22 cellular contexts compared by ENCODE assay signal in the genomic region with DNA sequence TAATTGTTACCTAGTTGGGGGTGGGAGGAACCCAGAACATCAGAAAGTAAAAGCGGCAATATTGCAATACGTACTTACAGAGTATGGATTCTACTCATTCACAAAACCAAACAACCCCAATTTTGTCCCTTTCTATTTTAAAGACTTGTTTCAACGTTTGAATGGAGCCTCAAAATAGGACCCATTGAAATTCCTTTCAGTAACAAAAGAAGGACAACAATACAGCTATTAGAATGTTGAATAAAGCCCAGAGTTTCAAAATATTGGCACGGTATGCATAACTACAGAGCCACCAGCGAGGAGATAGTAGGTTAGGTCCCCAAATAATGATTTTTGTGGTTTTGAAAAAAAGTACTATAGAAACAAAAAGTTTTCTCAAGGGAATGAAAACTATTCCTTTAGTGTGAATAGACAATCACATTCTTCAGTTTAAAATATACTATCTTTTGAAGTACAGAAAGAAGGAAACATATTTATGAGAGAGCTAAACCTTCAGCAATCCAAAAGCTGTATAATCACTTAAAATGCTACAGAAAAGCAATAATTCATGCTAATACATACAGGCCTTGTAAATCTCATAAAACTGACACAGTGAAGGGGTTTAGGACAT.
"Had no signal": no experiment of that assay in that cellular context is flagged by ENCODE, and none has a peak within 500 bp of the region (broad histone marks: within the 10 kb centered on the region; RNA-seq: fewer than 3 reads in every experiment).

No MANE protein-coding gene starts in this region.

- DNase-seq: activated CD4-positive, alpha-beta T cell treated with anti-CD3 and anti-CD28 coated beads for 48 hours; activated CD4-positive, alpha-beta T cell treated with anti-CD3 and anti-CD28 coated beads, Interleukin-2, amount 50 U/mL, for 4 hours; activated CD4-positive, CD25-positive, alpha-beta regulatory T cell treated with anti-CD3 and anti-CD28 coated beads, Interleukin-2, amount 50 U/mL, for 72 hours; activated CD8-positive, alpha-beta memory T cell treated with anti-CD3 and anti-CD28 coated beads, Interleukin-2, amount 50 U/mL, for 48 hours; activated CD8-positive, alpha-beta T cell treated with anti-CD3 and anti-CD28 coated beads, Interleukin-2, amount 10 ng/mL, durations not matched to agents 7 days and 5 days; activated naive CD4-positive, alpha-beta T cell treated with anti-CD3 and anti-CD28 coated beads, Interleukin-2, amount 50 U/mL, for 16 hours; activated naive CD8-positive, alpha-beta T cell treated with anti-CD3 and anti-CD28 coated beads, Interleukin-2, amount 10 ng/mL, durations not matched to agents 7 days and 5 days; activated T-cell treated with anti-CD3 and anti-CD28 coated beads, Interleukin-2, amount 50 U/mL, for 1 hour; adrenal gland; anterior cingulate cortex; Kasumi-1; KBM-7; NCI-H1105 treated with DMSO at 0.1 percent for 48 hours; NCI-H1436 treated with DMSO at 0.1 percent for 48 hours; NCI-H187; NCI-H2171; NCI-H2227 treated with DMSO at 0.1 percent for 48 hours; NCI-H526 treated with DMSO at 0.1 percent for 48 hours; NCI-H82; OCI-M1; RPMI8226 had no signal

- H3K9me3 ChIP-seq: adrenal gland had no signal

- H3K4me3 ChIP-seq: adrenal gland, SK-N-MC had no signal

- H3K27ac ChIP-seq: adrenal gland, SK-N-MC had no signal

- H3K27me3 ChIP-seq: adrenal gland had no signal

- H3K4me1 ChIP-seq: adrenal gland had no signal

- H3K36me3 ChIP-seq: adrenal gland had no signal
